8 cellular contexts compared by ENCODE assay signal in genomic region chr17:8326591-8327583, GRCh38. TPM values are rescaled to one million over a fixed set of nuclear protein-coding genes. Genes with fewer than 3 reads are reported as not detected.
DNase-seq lines count a peak whose midpoint lies in the region; ATAC-seq and FAIRE-seq lines count a peak whose summit lies in the region.

No MANE protein-coding gene starts in this region.

- H3K9me3 Mint-ChIP-seq in T-cell, result no peaks in the 10 kb centered on the region

- peaks cover 28 to 50% of the 10 kb centered on the region in 2 donors for H3K27me3 Mint-ChIP-seq in T-cell

- peak overlapping the region; percentile 66 to 73 for H3K4me3 ChIP-seq in duodenal mucosa (ENCODE audit: low read depth in 1 of 2, low read length in 2 of 2)
- peak overlapping the region; percentile 59 to 83 (median 74) for H3K4me3 ChIP-seq in subcutaneous abdominal adipose tissue (ENCODE audit: low read depth in 1 of 5, low read length in 5 of 5)

- DNase-seq in GM19239 (ENCODE audit: insufficient read length, low spot score) (peak; percentile 45), T-cell (peak in 17 of 34 experiments; percentile 4 to 29 (median 16)), lung microvascular endothelial cell (ENCODE audit: low read depth in 2 of 2) (peak; percentile 33 to 59), GOT3 (lab: John Stamatoyannopoulos, UW) (no peak), DMS153 (lab: John Stamatoyannopoulos, UW) (no peak)

- CTCF ChIA-PET in T-cell (lab: Charles Lee), result interaction anchor here (0.6 kb wide), 2 partner anchors 83 to 168 kb away, joined by 6 to 7 read pairs; no protein-coding TSS in a partner anchor

- H3K9me3 ChIP-seq in duodenal mucosa (ENCODE audit: control insufficient read depth in 1 of 2, low read length in 2 of 2), result no peaks in the 10 kb centered on the region
- H3K9me3 ChIP-seq in subcutaneous abdominal adipose tissue (ENCODE audit: control insufficient read depth in 5 of 5, low read length in 5 of 5), result no peaks in the 10 kb centered on the region

- FAIRE-seq in GM19239 (lab: Jason Lieb, UNC), result no peak

- ATAC-seq in T-cell (replicated peaks in 1 of 4) (peak; percentile 65 to 72 (median 67)), HG03571 (IDR thresholded peaks at IDR 0.05; ENCODE audit: unreplicated experiment) (no peak)

- H3K4me1 Mint-ChIP-seq in T-cell, result peaks cover 16 to 26% (median 25%) of the 10 kb centered on the region in 3 donors

- H3K27me3 ChIP-seq in duodenal mucosa (ENCODE audit: control insufficient read depth in 1 of 2, insufficient read depth in 2 of 2, low read length in 2 of 2) (peaks cover 17% of the 10 kb centered on the region in 2 donors), subcutaneous abdominal adipose tissue (ENCODE audit: control insufficient read depth in 5 of 5, insufficient read depth in 4 of 5, low read length in 5 of 5) (peaks cover 2 to 10% (median 3%) of the 10 kb centered on the region in 5 donors)

- peak overlapping the region; percentile 54 to 66 (median 61) for H3K4me3 Mint-ChIP-seq in T-cell

- H3K9ac ChIP-seq in duodenal mucosa (ENCODE audit: low read depth in 1 of 2, low read length in 2 of 2), result peak overlapping the region; percentile 39 to 47
- H3K9ac ChIP-seq in subcutaneous abdominal adipose tissue (ENCODE audit: low read length in 5 of 5), result peak overlapping the region; percentile 51 to 87 (median 77)

- H3K36me3 ChIP-seq in duodenal mucosa (ENCODE audit: control insufficient read depth in 1 of 2, insufficient read depth in 2 of 2, low read length in 2 of 2), result no peaks in the 10 kb centered on the region
- H3K36me3 ChIP-seq in subcutaneous abdominal adipose tissue (ENCODE audit: control insufficient read depth in 5 of 5, insufficient read depth in 5 of 5, low read length in 5 of 5), result peaks cover 0 to 7% (median 4%) of the 10 kb centered on the region in 5 donors

- H3K4me1 ChIP-seq in duodenal mucosa (ENCODE audit: control insufficient read depth in 1 of 2, insufficient read depth in 2 of 2, low read length in 2 of 2) (peaks cover 0 to 8% of the 10 kb centered on the region in 2 donors), subcutaneous abdominal adipose tissue (ENCODE audit: control insufficient read depth in 5 of 5, insufficient read depth in 5 of 5, low read length in 5 of 5) (peaks cover 1 to 40% (median 25%) of the 10 kb centered on the region in 5 donors)

- H3K27ac ChIP-seq in duodenal mucosa (ENCODE audit: low read depth, low read length) (no peak overlapping the region), subcutaneous abdominal adipose tissue (ENCODE audit: low read depth, low read length) (peak overlapping the region; percentile 70)

- H3K27ac Mint-ChIP-seq in T-cell, result no peak overlapping the region

- POLR2A ChIA-PET in T-cell (lab: Charles Lee), result no interaction called here

- H3K36me3 Mint-ChIP-seq in T-cell, result no peaks in the 10 kb centered on the region

RNA-seq across cellular contexts. Expression of gene ODF4, which starts 12.8 kb away (rescaled TPM):
- total RNA-seq in T-cell (not detected), lung microvascular endothelial cell (not detected in 2 replicates)

RNA-seq across cellular contexts. Expression of gene ARHGEF15, which starts 16.8 kb away (rescaled TPM):
- total RNA-seq in T-cell (under 1 TPM in 1 of 5 donors, not detected in 4; 0.26 TPM), lung microvascular endothelial cell (6.7 and 8.1 TPM in 2 replicates)

RNA-seq across cellular contexts. Expression of gene SLC25A35, which starts 31.7 kb away (rescaled TPM):
- 10 to 100 TPM in 1 of 5 donors, 1 to 10 TPM in 4; 6.6 to 10.0 (median 8.0) TPM for total RNA-seq in T-cell
- 0.22 and 0.40 TPM in 2 replicates for total RNA-seq in lung microvascular endothelial cell

RNA-seq across cellular contexts. Expression of gene RANGRF, which starts 38.4 kb away (rescaled TPM):
- total RNA-seq in T-cell (10 to 100 TPM; 29.0 to 41.8 (median 40.9) TPM), lung microvascular endothelial cell (9.2 and 9.7 TPM in 2 replicates)

Comparison
In these comparisons a context has a peak if more than half of its experiments do, and no peak if none do; other contexts are left out.
1. DNase-seq: peak in GM19239 (single experiment) and lung microvascular endothelial cell (2 of 2); none in GOT3 (single experiment) and DMS153 (single experiment).